Comparison of ENCODE assay signal across 8 cellular contexts in the genomic region with DNA sequence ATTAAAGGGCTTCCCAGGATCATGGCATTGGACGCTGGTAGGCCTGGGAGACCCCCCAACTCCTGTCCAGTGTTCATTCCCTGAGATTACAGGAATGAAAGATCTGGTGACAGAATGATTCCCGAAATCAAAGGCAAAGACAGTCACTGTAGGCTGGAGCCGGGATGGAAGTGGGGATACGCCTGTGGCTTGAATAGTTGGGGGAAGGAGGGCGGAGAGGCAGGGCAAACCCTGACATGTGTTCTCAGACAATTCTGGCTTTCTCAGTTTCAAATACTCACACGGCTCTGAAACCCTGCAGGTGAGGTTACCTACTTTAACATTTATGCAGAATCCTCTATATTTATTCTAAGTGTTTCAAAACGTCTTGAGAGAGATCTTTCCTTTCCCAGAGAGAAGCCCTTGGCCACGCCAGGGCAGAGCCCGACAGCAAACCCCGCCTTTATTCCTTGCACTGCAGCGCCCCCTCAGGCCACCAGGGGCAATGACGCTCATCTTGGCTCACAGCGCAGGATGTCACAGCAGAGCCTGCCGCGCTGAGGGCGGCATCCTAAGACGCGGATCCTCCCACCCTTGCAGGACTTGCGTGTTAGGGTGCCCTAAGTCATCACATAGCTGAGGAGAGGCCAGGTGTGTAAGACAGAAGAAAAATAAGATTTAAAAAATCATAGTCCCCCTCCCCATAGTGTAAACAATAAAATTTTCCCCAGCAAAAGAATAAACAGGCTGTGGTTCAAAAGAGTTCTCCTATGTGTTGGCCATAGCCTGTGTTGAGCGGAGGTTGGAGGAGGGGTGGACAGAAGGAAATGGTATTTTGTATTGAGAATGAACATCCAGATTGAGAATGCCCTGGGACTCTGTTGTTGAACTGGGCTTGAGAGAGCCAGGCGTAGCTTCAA.
A peak's percentile ranks its signal among the peaks of the same experiment; 100 is the strongest.
DNase-seq lines count a peak whose midpoint lies in the region; ATAC-seq, FAIRE-seq and TF ChIP-seq lines count a peak whose summit lies in the region.

No MANE protein-coding gene starts in this region.

- peak; percentile 77 to 94 (median 84) for ATAC-seq in right lobe of liver

- H3K4me1 ChIP-seq in right lobe of liver: no peaks in the 10 kb centered on the region

- no peaks in the 10 kb centered on the region for H3K9me3 ChIP-seq in right lobe of liver

- TF ChIP-seq CTCF in right lobe of liver (IDR thresholded peaks at IDR 0.05): peak; percentile 48 to 79 (median 70)

- 18% methylated on average over 20 of the region's 21 CpGs for WGBS in right lobe of liver (ENCODE audit: insufficient coverage, low coverage, low lambda C conversion rate, missing lambda C conversion rate)

- H3K4me3 ChIP-seq in right lobe of liver: no peak overlapping the region

- H3K27ac ChIP-seq in cingulate gyrus (ENCODE audit: low read depth, low read length) (peak overlapping the region; percentile 57), right lobe of liver (no peak overlapping the region)

- peak; percentile 2 to 13 for DNase-seq in NOMO-1 (lab: John Stamatoyannopoulos, UW; ENCODE audit: unreplicated experiment in 2 of 2)
- DNase-seq in NOMO-1 treated with dmso at 0.1 percent for 144 hours (lab: John Stamatoyannopoulos, UW; ENCODE audit: unreplicated experiment): no peak
- DNase-seq in H54 (ENCODE audit: insufficient read length, low spot score): peak; percentile 73
- DNase-seq in LHCN-M2 (ENCODE audit: low read depth): peak; percentile 1
- DNase-seq in SKM-1 treated with dmso at 0.1 percent for 144 hours (lab: John Stamatoyannopoulos, UW; ENCODE audit: unreplicated experiment): peak; percentile 14
- peak; percentile 59 to 70 (median 60) for DNase-seq in right lobe of liver
- peak; percentile 16 to 30 for DNase-seq in stimulated activated CD8-positive, alpha-beta memory T cell treated with anti-CD3 and anti-CD28 coated beads, Interleukin-15, amount 100 ng/mL, for 48 hours (ENCODE audit: low read depth in 2 of 2)

- intact Hi-C loops in right lobe of liver (cut with DNase I): no loop called here

- TF ChIP-seq POLR2A in H54 (IDR thresholded peaks at IDR 0.05; ENCODE audit: low read depth, low read length) (no peak), right lobe of liver (IDR thresholded peaks at IDR 0.05) (no peak)

- peak; percentile 23 for FAIRE-seq in H54 (lab: Jason Lieb, UNC)

- H3K27me3 ChIP-seq in right lobe of liver: no peaks in the 10 kb centered on the region

- H3K36me3 ChIP-seq in right lobe of liver: no peaks in the 10 kb centered on the region
